10 cellular contexts compared by ENCODE assay signal in the genomic region with DNA sequence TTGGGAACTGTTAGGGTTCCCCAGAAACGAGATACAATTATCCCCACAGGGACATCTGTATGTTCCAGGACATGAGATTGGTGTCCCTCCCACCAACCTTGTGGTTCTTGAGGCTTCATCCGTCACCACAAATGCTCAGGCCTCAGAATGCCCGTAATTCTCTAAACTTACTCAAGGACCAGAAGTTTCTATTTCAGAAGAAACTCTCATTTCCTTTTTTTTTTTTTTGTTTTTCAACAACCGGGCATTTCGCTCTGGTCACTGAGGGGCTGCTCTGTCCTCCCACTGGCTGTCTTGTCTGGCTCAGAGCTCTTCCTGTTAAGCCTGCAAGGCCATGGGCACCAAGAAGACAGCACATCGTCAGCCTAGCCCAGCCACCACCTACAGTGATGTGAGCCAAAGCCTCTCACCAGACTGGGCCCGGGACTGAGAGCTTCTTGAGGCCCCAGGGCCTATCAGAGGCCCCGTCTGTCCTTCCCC. TPM values are rescaled to one million over a fixed set of nuclear protein-coding genes. Genes with fewer than 3 reads are reported as not detected.
DNase-seq lines count a peak whose midpoint lies in the region; ATAC-seq and TF ChIP-seq lines count a peak whose summit lies in the region.
"Had no signal": no experiment of that assay in that cellular context is flagged by ENCODE, and none has a peak within 500 bp of the region (broad histone marks: within the 10 kb centered on the region; RNA-seq: fewer than 3 reads in every experiment).

No MANE protein-coding gene starts in this region.

- no peaks in the 10 kb centered on the region for H3K9me3 ChIP-seq in lower lobe of right lung
- no peaks in the 10 kb centered on the region for H3K9me3 ChIP-seq in psoas muscle
- peaks cover 0 to 3% of the 10 kb centered on the region in 2 donors for H3K9me3 ChIP-seq in neuronal stem cell (replicated peaks in 1 of 2; ENCODE audit: control insufficient read depth in 2 of 2, insufficient read depth in 1 of 2, low read depth in 1 of 2, low read length in 2 of 2)
- H3K9me3 ChIP-seq: ovary had no signal

- H3K18ac ChIP-seq in neuronal stem cell (ENCODE audit: low read length), result no peak overlapping the region

- no peak overlapping the region for H3K4me2 ChIP-seq in neuronal stem cell (ENCODE audit: insufficient read depth, low read length, poor library complexity, severe bottlenecking)

- H2BK5ac ChIP-seq in neuronal stem cell (ENCODE audit: low read length), result no peak overlapping the region

- no peak overlapping the region for H2BK120ac ChIP-seq in neuronal stem cell (ENCODE audit: low read depth, low read length)

- no peak overlapping the region for H3K4ac ChIP-seq in neuronal stem cell (ENCODE audit: low read length)

- WGBS in psoas muscle, 3 donors, result 68 to 83% (median 77%) methylated on average over 8 of the region's 8 CpGs
- no CpG with 5 or more reads among the region's 8 CpGs for WGBS in neuronal stem cell (ENCODE audit: extremely low coverage in 2 of 2, insufficient read length in 2 of 2, insufficient replicate concordance in 1 of 2), 2 donors

- no peak overlapping the region for H3K9ac ChIP-seq in neuronal stem cell (ENCODE audit: low read depth, low read length, poor library complexity)

- no peak overlapping the region for H3K23ac ChIP-seq in neuronal stem cell (ENCODE audit: low read depth, low read length, poor library complexity)

- DNase-seq in lower lobe of right lung, result no peak
- no peak for DNase-seq in psoas muscle
- DNase-seq in neuronal stem cell (ENCODE audit: low spot score), result no peak
- no peak for DNase-seq in AG20443 (ENCODE audit: low spot score)
- no peak for DNase-seq in midbrain (lab: John Stamatoyannopoulos, UW)
- DNase-seq: NCI-H748 treated with DMSO at 0.1 percent for 48 hours, ovary had no signal

- no peaks in the 10 kb centered on the region for H3K79me1 ChIP-seq in neuronal stem cell (ENCODE audit: low read depth, low read length)

- H3K4me1 ChIP-seq in lower lobe of right lung (peaks cover 10% of the 10 kb centered on the region), psoas muscle (peaks cover 18% of the 10 kb centered on the region), neuronal stem cell (ENCODE audit: control insufficient read depth in 2 of 2, insufficient read depth in 1 of 2, low read depth in 1 of 2, low read length in 2 of 2) (no peaks in the 10 kb centered on the region)

- H2AFZ ChIP-seq in neuronal stem cell (ENCODE audit: low read length), result no peak overlapping the region

- no peak overlapping the region for H2BK15ac ChIP-seq in neuronal stem cell (ENCODE audit: low read length)

- ATAC-seq in GM18868 (IDR thresholded peaks at IDR 0.05; ENCODE audit: unreplicated experiment) (peak; percentile 73), GM21723 (IDR thresholded peaks at IDR 0.05; ENCODE audit: unreplicated experiment) (peak; percentile 82), HG03571 (IDR thresholded peaks at IDR 0.05; ENCODE audit: unreplicated experiment) (peak; percentile 80), lower lobe of right lung (peak; percentile 18 to 47), psoas muscle (no peak)

- H3K36me3 ChIP-seq in lower lobe of right lung (peaks cover 21% of the 10 kb centered on the region), psoas muscle (ENCODE audit: insufficient read depth in 1 of 2, low read depth in 1 of 2) (no peaks in the 10 kb centered on the region), neuronal stem cell (replicated peaks in 1 of 2; ENCODE audit: control insufficient read depth in 2 of 2, insufficient read depth in 2 of 2, low read length in 2 of 2) (no peaks in the 10 kb centered on the region)
- H3K36me3 ChIP-seq: ovary had no signal

- no peaks in the 10 kb centered on the region for H3K27me3 ChIP-seq in lower lobe of right lung (ENCODE audit: low read depth)
- H3K27me3 ChIP-seq in psoas muscle (ENCODE audit: insufficient read depth in 3 of 3, low read length in 2 of 3), result no peaks in the 10 kb centered on the region
- peaks cover 0 to 4% (median 0%) of the 10 kb centered on the region in 3 experiments for H3K27me3 ChIP-seq in neuronal stem cell (ENCODE audit: control insufficient read depth in 3 of 3, insufficient read depth in 3 of 3, low read depth in 1 of 3, low read length in 3 of 3)
- H3K27me3 ChIP-seq: ovary had no signal

- intact Hi-C loops in lower lobe of right lung (cut with DNase I) (no loop called here), psoas muscle (cut with DNase I) (loop anchor here in 1 of 2 donors (5.0 kb wide), 1 partner anchor 84 kb away; no protein-coding TSS in a partner anchor)

- TF ChIP-seq CTCF in lower lobe of right lung (IDR thresholded peaks at IDR 0.05) (no peak), psoas muscle (IDR thresholded peaks at IDR 0.05) (no peak)

- no peak overlapping the region for H3K14ac ChIP-seq in neuronal stem cell (ENCODE audit: low read length)

- H3K27ac ChIP-seq in lower lobe of right lung, result no peak overlapping the region
- H3K27ac ChIP-seq in psoas muscle, result no peak overlapping the region
- no peak overlapping the region for H3K27ac ChIP-seq in neuronal stem cell (replicated peaks; ENCODE audit: low read length)
- H3K27ac ChIP-seq: ovary had no signal

- no peak overlapping the region for H4K8ac ChIP-seq in neuronal stem cell (ENCODE audit: low read depth, low read length)

- no peak overlapping the region for H4K91ac ChIP-seq in neuronal stem cell (ENCODE audit: low read depth, low read length, poor library complexity)

- no peak overlapping the region for H2AK5ac ChIP-seq in neuronal stem cell (ENCODE audit: low read depth, low read length)

- H3K4me3 ChIP-seq in lower lobe of right lung, result no peak overlapping the region
- no peak overlapping the region for H3K4me3 ChIP-seq in psoas muscle
- no peak overlapping the region for H3K4me3 ChIP-seq in neuronal stem cell (ENCODE audit: low read length in 2 of 2)
- H3K4me3 ChIP-seq: ovary had no signal

- no peak overlapping the region for H2BK12ac ChIP-seq in neuronal stem cell (ENCODE audit: low read length)

RNA-seq across cellular contexts. Expression of a gene that starts 36.2 kb away (rescaled TPM):
- total RNA-seq in lower lobe of right lung (24.3 TPM), psoas muscle (1 to 10 TPM; 2.5 to 6.1 (median 4.5) TPM)
- polyA plus RNA-seq in psoas muscle, result 1 to 10 TPM in 1 of 3 donors, under 1 TPM in 2; 0.62 to 3.0 (median 0.74) TPM
- under 0.01 TPM for polyA plus RNA-seq in neuronal stem cell (2013, experiment 1 of 2)
- polyA plus RNA-seq in neuronal stem cell (2013, experiment 2 of 2), result 0.03 TPM

RNA-seq across cellular contexts. Expression of a gene that starts 48.9 kb away (rescaled TPM):
- total RNA-seq in lower lobe of right lung, result 104 TPM
- total RNA-seq in psoas muscle, result 10 to 100 TPM; 21.4 to 27.8 (median 23.5) TPM
- polyA plus RNA-seq in psoas muscle, result 10 to 100 TPM; 11.0 to 25.2 (median 13.6) TPM
- 26.3 TPM for polyA plus RNA-seq in neuronal stem cell (2013, experiment 1 of 2)
- 27.4 TPM for polyA plus RNA-seq in neuronal stem cell (2013, experiment 2 of 2)

Comparison
In these comparisons a context has a peak if more than half of its experiments do, and no peak if none do; other contexts are left out.
1. ATAC-seq: peak in GM18868 (single experiment), GM21723 (single experiment), HG03571 (single experiment) and lower lobe of right lung (2 of 2); none in psoas muscle (0 of 4).